In the genomic region with DNA sequence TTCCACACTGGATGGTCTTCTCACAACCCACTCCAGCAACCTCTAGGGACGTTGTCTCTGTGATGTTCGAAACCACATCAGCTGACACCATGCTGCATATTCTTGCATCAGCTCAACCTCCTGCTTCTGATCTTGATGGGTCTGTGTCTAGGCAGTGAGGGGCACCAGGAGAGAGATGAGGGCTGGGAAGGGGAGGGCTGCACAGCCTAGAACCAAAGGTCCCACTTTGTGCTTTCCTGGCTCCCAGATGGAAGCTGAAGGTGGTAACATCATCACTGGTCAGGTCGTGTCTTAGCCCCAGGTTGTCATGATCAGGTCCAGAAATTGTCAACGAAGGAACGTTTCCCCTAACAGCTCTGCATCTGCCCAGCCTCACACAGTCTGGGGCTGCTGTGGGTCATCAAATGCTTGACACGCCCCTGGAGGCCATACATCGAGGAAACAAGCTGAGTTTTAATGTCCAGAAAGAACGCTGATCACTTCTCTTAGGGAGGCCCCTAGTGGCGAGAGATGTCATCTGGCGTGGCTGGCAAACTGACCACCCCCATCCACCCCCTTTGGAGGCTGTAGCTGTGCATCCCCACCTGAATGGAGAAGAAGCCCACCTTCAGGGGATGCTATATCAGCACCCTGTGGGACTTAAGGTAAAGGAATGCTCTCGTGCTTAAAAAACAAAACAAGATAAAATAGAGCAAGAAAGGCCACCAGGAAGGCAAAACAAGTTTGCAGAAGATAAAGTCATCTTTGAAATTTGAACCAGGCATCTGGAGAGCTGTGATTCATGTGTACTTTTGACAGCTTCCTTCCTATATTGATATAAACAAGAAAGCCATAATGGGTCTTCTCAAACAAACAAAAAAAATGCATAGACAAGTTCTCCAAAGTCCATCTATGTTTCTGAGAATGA, we compare ENCODE assay signal across 8 cellular contexts. TPM values are rescaled to one million over a fixed set of nuclear protein-coding genes. Genes with fewer than 3 reads are reported as not detected.
A peak's percentile ranks its signal among the peaks of the same experiment; 100 is the strongest.
DNase-seq lines count a peak whose midpoint lies in the region; ATAC-seq and TF ChIP-seq lines count a peak whose summit lies in the region.

No MANE protein-coding gene starts in this region.

- no peaks in the 10 kb centered on the region for H3K27me3 ChIP-seq in Karpas-422 (ENCODE audit: low read length)
- no peaks in the 10 kb centered on the region for H3K27me3 ChIP-seq in liver (ENCODE audit: control insufficient read depth in 4 of 4, insufficient read depth in 4 of 4, low read length in 3 of 4)
- no peaks in the 10 kb centered on the region for H3K27me3 ChIP-seq in transverse colon

- H2AFZ ChIP-seq in Karpas-422 (ENCODE audit: low read length), result no peak overlapping the region

- peak; percentile 77 for TF ChIP-seq CTCF in liver (IDR thresholded peaks at IDR 0.05; ENCODE audit: low read depth, low read length, missing input control)
- peak; percentile 47 to 61 (median 54) for TF ChIP-seq CTCF in transverse colon (IDR thresholded peaks at IDR 0.05)

- in situ Hi-C loops in SK-MEL-5 (cut with HindIII; ENCODE audit: low pct_unique_long_range_greater_than_20kb, low sequenced_read_pairs), result no loop called here
- in situ Hi-C loops in transverse colon (cut with MboI; ENCODE audit: low pct_ligation_motif_present in 1 of 4, low pct_unique_long_range_greater_than_20kb in 1 of 4, low sequenced_read_pairs in 3 of 4), result no loop called here

- H3K9me3 ChIP-seq in Karpas-422 (ENCODE audit: low read length) (no peaks in the 10 kb centered on the region), liver (ENCODE audit: control insufficient read depth in 4 of 4, low read length in 3 of 4) (peaks cover 0 to 4% (median 0%) of the 10 kb centered on the region in 4 donors), transverse colon (no peaks in the 10 kb centered on the region)

- peak overlapping the region; percentile 36 for H3K4me2 ChIP-seq in Karpas-422 (ENCODE audit: low read depth, low read length, poor library complexity, severe bottlenecking)

- no peaks in the 10 kb centered on the region for H4K20me1 ChIP-seq in Karpas-422 (ENCODE audit: insufficient read depth, low read depth, low read length)

- intact Hi-C loops in transverse colon (cut with DNase I; ENCODE audit: low total_unique reads), result no loop called here

- peak; percentile 91 to 95 for TF ChIP-seq RAD21 in liver (IDR thresholded peaks at IDR 0.05)

- peak; percentile 85 for ATAC-seq in GM21737 (IDR thresholded peaks at IDR 0.05; ENCODE audit: unreplicated experiment)

- H3K9me2 ChIP-seq in Karpas-422 (replicated peaks; ENCODE audit: insufficient read depth, low read length), result no peaks in the 10 kb centered on the region

- no peaks in the 10 kb centered on the region for H3K79me2 ChIP-seq in Karpas-422 (ENCODE audit: low read length)

- no peak for TF ChIP-seq EP300 in transverse colon (IDR thresholded peaks at IDR 0.05; ENCODE audit: low read depth)

- H3K4me1 ChIP-seq in Karpas-422 (ENCODE audit: low read length), result peaks cover 12% of the 10 kb centered on the region
- H3K4me1 ChIP-seq in liver (ENCODE audit: control insufficient read depth in 4 of 4, insufficient read depth in 4 of 4, low read length in 3 of 4), result peaks cover 0 to 6% (median 5%) of the 10 kb centered on the region in 4 donors
- H3K4me1 ChIP-seq in transverse colon, result peaks cover 0 to 7% (median 0%) of the 10 kb centered on the region in 4 donors

- 20% methylated on average over 11 of the region's 11 CpGs for whole genome bisulfite sequencing in liver
- 21 to 30% methylated on average over 2 to 11 of the region's 11 CpGs for WGBS in transverse colon (ENCODE audit: low coverage in 1 of 2), 2 donors

- H3K9ac ChIP-seq in Karpas-422 (ENCODE audit: low read length) (peak overlapping the region; percentile 63), liver (ENCODE audit: low read depth in 1 of 2, low read length in 2 of 2) (no peak overlapping the region)

- H3K36me3 ChIP-seq in Karpas-422 (ENCODE audit: insufficient read depth, low read length), result no peaks in the 10 kb centered on the region
- H3K36me3 ChIP-seq in liver (ENCODE audit: control insufficient read depth in 4 of 4, insufficient read depth in 3 of 4, low read depth in 1 of 4, low read length in 3 of 4), result no peaks in the 10 kb centered on the region
- no peaks in the 10 kb centered on the region for H3K36me3 ChIP-seq in transverse colon

- DNase-seq in activated T-cell treated with anti-CD3 and anti-CD28 coated beads for 48 hours (ENCODE audit: low read depth), result peak; percentile 20
- no peak for DNase-seq in activated T-cell treated with anti-CD3 and anti-CD28 coated beads, Interleukin-2, amount 50 U/mL, for 1 hour
- DNase-seq in Karpas-422, result peak; percentile 85
- peak; percentile 97 for DNase-seq in SK-MEL-5 (ENCODE audit: low read depth, low spot score)
- peak; percentile 52 for DNase-seq in cerebellum (ENCODE audit: low spot score)
- DNase-seq in transverse colon, result peak; percentile 46

- H3K27ac ChIP-seq in Karpas-422 (ENCODE audit: low read length), result peak overlapping the region; percentile 56; the same call in 1 of the 2 replicates
- peak overlapping the region; percentile 42 to 47 for H3K27ac ChIP-seq in liver (ENCODE audit: low read depth in 1 of 2, low read length in 2 of 2)
- no peak overlapping the region for H3K27ac ChIP-seq in transverse colon

- no peak for TF ChIP-seq POLR2A in transverse colon (IDR thresholded peaks at IDR 0.05)

- H3K4me3 ChIP-seq in Karpas-422 (ENCODE audit: low read length), result no peak overlapping the region
- no peak overlapping the region for H3K4me3 ChIP-seq in liver (ENCODE audit: low read depth in 1 of 3, low read length in 3 of 3)
- no peak overlapping the region for H3K4me3 ChIP-seq in transverse colon

TF ChIP-seq in liver, 16 proteins besides CTCF, POLR2A, EP300 and RAD21:
- TF ChIP-seq, protein P1, sequence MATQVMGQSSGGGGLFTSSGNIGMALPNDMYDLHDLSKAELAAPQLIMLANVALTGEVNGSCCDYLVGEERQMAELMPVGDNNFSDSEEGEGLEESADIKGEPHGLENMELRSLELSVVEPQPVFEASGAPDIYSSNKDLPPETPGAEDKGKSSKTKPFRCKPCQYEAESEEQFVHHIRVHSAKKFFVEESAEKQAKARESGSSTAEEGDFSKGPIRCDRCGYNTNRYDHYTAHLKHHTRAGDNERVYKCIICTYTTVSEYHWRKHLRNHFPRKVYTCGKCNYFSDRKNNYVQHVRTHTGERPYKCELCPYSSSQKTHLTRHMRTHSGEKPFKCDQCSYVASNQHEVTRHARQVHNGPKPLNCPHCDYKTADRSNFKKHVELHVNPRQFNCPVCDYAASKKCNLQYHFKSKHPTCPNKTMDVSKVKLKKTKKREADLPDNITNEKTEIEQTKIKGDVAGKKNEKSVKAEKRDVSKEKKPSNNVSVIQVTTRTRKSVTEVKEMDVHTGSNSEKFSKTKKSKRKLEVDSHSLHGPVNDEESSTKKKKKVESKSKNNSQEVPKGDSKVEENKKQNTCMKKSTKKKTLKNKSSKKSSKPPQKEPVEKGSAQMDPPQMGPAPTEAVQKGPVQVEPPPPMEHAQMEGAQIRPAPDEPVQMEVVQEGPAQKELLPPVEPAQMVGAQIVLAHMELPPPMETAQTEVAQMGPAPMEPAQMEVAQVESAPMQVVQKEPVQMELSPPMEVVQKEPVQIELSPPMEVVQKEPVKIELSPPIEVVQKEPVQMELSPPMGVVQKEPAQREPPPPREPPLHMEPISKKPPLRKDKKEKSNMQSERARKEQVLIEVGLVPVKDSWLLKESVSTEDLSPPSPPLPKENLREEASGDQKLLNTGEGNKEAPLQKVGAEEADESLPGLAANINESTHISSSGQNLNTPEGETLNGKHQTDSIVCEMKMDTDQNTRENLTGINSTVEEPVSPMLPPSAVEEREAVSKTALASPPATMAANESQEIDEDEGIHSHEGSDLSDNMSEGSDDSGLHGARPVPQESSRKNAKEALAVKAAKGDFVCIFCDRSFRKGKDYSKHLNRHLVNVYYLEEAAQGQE (IDR thresholded peaks at IDR 0.05), result no peak
- no peak for TF ChIP-seq EGR1 (IDR thresholded peaks at IDR 0.05; ENCODE audit: low read depth in 2 of 2)
- no peak for TF ChIP-seq NR2F2 (IDR thresholded peaks at IDR 0.05)
- TF ChIP-seq GABPA (IDR thresholded peaks at IDR 0.05 in 1 of 2, conservative IDR thresholded peaks at IDR 0.05 in 1 of 2), result no peak
- no peak for TF ChIP-seq TAF1 (conservative IDR thresholded peaks at IDR 0.05)
- no peak for TF ChIP-seq FOXA1 (IDR thresholded peaks at IDR 0.05)
- TF ChIP-seq YY1 (IDR thresholded peaks at IDR 0.05), result no peak
- TF ChIP-seq, protein P2, sequence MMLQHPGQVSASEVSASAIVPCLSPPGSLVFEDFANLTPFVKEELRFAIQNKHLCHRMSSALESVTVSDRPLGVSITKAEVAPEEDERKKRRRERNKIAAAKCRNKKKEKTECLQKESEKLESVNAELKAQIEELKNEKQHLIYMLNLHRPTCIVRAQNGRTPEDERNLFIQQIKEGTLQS (IDR thresholded peaks at IDR 0.05), result no peak

RNA-seq across cellular contexts. Expression of gene WIPI1, which starts 58.3 kb away (rescaled TPM):
- 28.7 and 33.0 TPM in 2 replicates for total RNA-seq in Karpas-422 (2014; rRNA removed; shearing (Covaris generic); ENCODE audit: low replicate concordance)
- total RNA-seq in SK-MEL-5 (2014; rRNA removed; shearing (Covaris generic)), result 558 and 643 TPM in 2 replicates
- 337 and 389 TPM in 2 replicates for polyA plus RNA-seq in SK-MEL-5 (2015; cell fraction: cytosol; rRNA removed)
- polyA plus RNA-seq in SK-MEL-5 (2015; cell fraction: nucleus; rRNA removed), result 252 and 324 TPM in 2 replicates
- 18.8 TPM for total RNA-seq in cerebellum
- total RNA-seq in liver, result 10 to 100 TPM; 37.9 to 48.6 TPM
- polyA plus RNA-seq in liver, result 10 to 100 TPM; 21.1 to 21.7 TPM
- 100 to 1,000 TPM in 2 of 4 donors, 10 to 100 TPM in 2; 62.6 to 313 (median 97.1) TPM for total RNA-seq in transverse colon

Comparison
In these comparisons a context has a peak if more than half of its experiments do, and no peak if none do; other contexts are left out.
1. H3K27ac ChIP-seq: peak in Karpas-422 (single experiment) and liver (2 of 2); none in transverse colon (0 of 4).